18 cellular contexts compared by ENCODE assay signal in the genomic region with DNA sequence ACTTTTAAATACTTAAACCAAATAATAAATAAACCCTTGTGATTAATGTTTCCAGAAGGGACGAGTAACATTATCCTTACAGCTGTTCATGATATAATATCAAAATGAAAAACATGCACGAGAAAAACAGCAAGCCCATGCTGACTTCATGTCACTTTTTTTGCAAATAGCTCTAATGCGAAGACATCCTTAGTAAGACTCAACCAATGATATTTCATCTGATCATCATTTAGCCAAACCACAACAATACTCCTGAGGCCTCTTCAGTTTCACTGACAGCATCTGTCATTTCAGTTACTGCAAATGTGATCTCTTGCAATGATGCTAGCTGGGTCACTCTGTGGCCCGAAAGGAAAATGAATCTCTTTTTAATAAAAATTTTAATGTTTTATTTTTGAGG.
"Had no signal": no experiment of that assay in that cellular context is flagged by ENCODE, and none has a peak within 500 bp of the region (broad histone marks: within the 10 kb centered on the region; RNA-seq: fewer than 3 reads in every experiment).

No MANE protein-coding gene starts in this region.

- H3K27me3 ChIP-seq: neural progenitor cell, ovary, vagina had no signal

- H3K27ac ChIP-seq: neural progenitor cell, ovary, psoas muscle, skin epidermis, vagina had no signal

- ATAC-seq: activated T-cell treated with anti-CD3 and anti-CD28 coated beads, Interleukin-2, amount 50 U/mL, for 72 hours; left ventricle myocardium superior; psoas muscle; right cardiac atrium had no signal

- H3K9ac ChIP-seq: neural progenitor cell had no signal

- H3K4me2 ChIP-seq: neural progenitor cell had no signal

- H3K36me3 ChIP-seq: neural progenitor cell, ovary, vagina had no signal

- DNase-seq: activated CD4-positive, CD25-positive, alpha-beta regulatory T cell; activated effector memory CD4-positive, alpha-beta T cell treated with anti-CD3 and anti-CD28 coated beads, Interleukin-2, amount 50 U/mL, for 16 hours; activated T-cell treated with anti-CD3 and anti-CD28 coated beads, Interleukin-2, amount 50 U/mL, for 72 hours; cerebellar nuclear complex; cortex of kidney; erythroblast; immature natural killer cell; kidney glomerular epithelial cell; left ventricle myocardium superior; naive B cell; ovary; psoas muscle; right cardiac atrium; T1000; trophoblast cell had no signal

- H3K4me3 ChIP-seq: neural progenitor cell, ovary, psoas muscle, skin epidermis, vagina had no signal

- H3K4me1 ChIP-seq: psoas muscle had no signal

- H3K9me3 ChIP-seq: ovary, psoas muscle, vagina had no signal
